In genomic region chr6:150167479-150167873, GRCh38 we compare ENCODE assay signal across 27 cellular contexts. TPM values are rescaled to one million over a fixed set of nuclear protein-coding genes. Genes with fewer than 3 reads are reported as not detected.
DNase-seq lines count a peak whose midpoint lies in the region; ATAC-seq, FAIRE-seq and TF ChIP-seq lines count a peak whose summit lies in the region.
"Had no signal": no experiment of that assay in that cellular context is flagged by ENCODE, and none has a peak within 500 bp of the region (broad histone marks: within the 10 kb centered on the region; RNA-seq: fewer than 3 reads in every experiment).

No MANE protein-coding gene starts in this region.

- CTCF ChIA-PET in HepG2 (lab: Yijun Ruan, JAX; ENCODE audit: low intra/inter-chr PET ratio, low total read pairs) (no interaction called here), PC-3 (lab: Charles Lee) (no interaction called here)

- no peaks in the 10 kb centered on the region for H3K9me2 ChIP-seq in PC-3 (replicated peaks; ENCODE audit: low read length)

- H3K4me3 ChIP-seq in HepG2 (replicated peaks in 1 of 3; ENCODE audit: insufficient read depth in 1 of 3, low read depth in 2 of 3, low read length in 3 of 3) (no peak overlapping the region), right lobe of liver (no peak overlapping the region), PC-3 (ENCODE audit: low read length) (no peak overlapping the region), small intestine (ENCODE audit: low read depth in 1 of 2, low read length in 2 of 2) (no peak overlapping the region)
- H3K4me3 ChIP-seq: ascending aorta, pancreas, PC-9, SK-N-MC had no signal

- no peaks in the 10 kb centered on the region for H3K4me1 ChIP-seq in HepG2 (ENCODE audit: insufficient read depth, low read length)
- no peaks in the 10 kb centered on the region for H3K4me1 ChIP-seq in right lobe of liver
- peaks cover 8% of the 10 kb centered on the region; the same call in 1 of the 2 replicates for H3K4me1 ChIP-seq in PC-3 (ENCODE audit: insufficient read depth, low read length)
- H3K4me1 ChIP-seq in small intestine (ENCODE audit: control insufficient read depth in 2 of 2, insufficient read depth in 1 of 2, low read depth in 1 of 2, low read length in 1 of 2), result no peaks in the 10 kb centered on the region
- H3K4me1 ChIP-seq: ascending aorta, pancreas had no signal

- H3K27me3 ChIP-seq in HepG2 (ENCODE audit: control insufficient read depth in 1 of 2, insufficient read depth in 2 of 2, low read length in 2 of 2) (peaks cover 0 to 3% of the 10 kb centered on the region in 2 experiments; a peak in 2 of 5 replicates), right lobe of liver (no peaks in the 10 kb centered on the region), PC-3 (ENCODE audit: low read length) (no peaks in the 10 kb centered on the region), small intestine (ENCODE audit: control insufficient read depth in 2 of 2, insufficient read depth in 2 of 2, low read length in 2 of 2) (no peaks in the 10 kb centered on the region)
- H3K27me3 ChIP-seq: ascending aorta, pancreas had no signal

- H2AFZ ChIP-seq in HepG2 (ENCODE audit: low read length) (no peak overlapping the region), PC-3 (ENCODE audit: low read length) (no peak overlapping the region)
- H2AFZ ChIP-seq: PC-9 had no signal

- no peak overlapping the region for H3K9ac ChIP-seq in HepG2 (ENCODE audit: insufficient read depth, low read depth, low read length)
- H3K9ac ChIP-seq in PC-3 (ENCODE audit: low read length), result no peak overlapping the region

- TF ChIP-seq POLR2A in HepG2 (IDR thresholded peaks at IDR 0.05; ENCODE audit: insufficient read depth in 1 of 2, low read depth in 2 of 2, low read length in 2 of 2), result no peak
- TF ChIP-seq POLR2A in right lobe of liver (IDR thresholded peaks at IDR 0.05), result no peak

- TF ChIP-seq EP300 in HepG2 (IDR thresholded peaks at IDR 0.05; ENCODE audit: low read depth in 2 of 2, low read length in 2 of 2) (no peak), HepG2 (CRISPR knock-in tag; IDR thresholded peaks at IDR 0.05; ENCODE audit: borderline replicate concordance) (no peak)

- H3F3A ChIP-seq in PC-3 (ENCODE audit: low read length, unreplicated experiment), result no peaks in the 10 kb centered on the region

- H3K9me3 ChIP-seq in HepG2 (ENCODE audit: low read length), result no peaks in the 10 kb centered on the region
- H3K9me3 ChIP-seq in right lobe of liver, result no peaks in the 10 kb centered on the region
- H3K9me3 ChIP-seq in PC-3 (ENCODE audit: low read length), result no peaks in the 10 kb centered on the region
- no peaks in the 10 kb centered on the region for H3K9me3 ChIP-seq in small intestine (ENCODE audit: control insufficient read depth, low read depth)
- H3K9me3 ChIP-seq: ascending aorta, pancreas had no signal

- BruUV-seq in HepG2 (replicated peaks; lab: Mats Ljungman, UMichigan) (no TSS peak), PC-3 (replicated peaks; lab: Mats Ljungman, UMichigan) (no TSS peak)

- in situ Hi-C loops in HepG2 (cut with HindIII; ENCODE audit: extremely low pct_ligation_motif_present, low pct_unique_long_range_greater_than_20kb), result no loop called here

- H4K20me1 ChIP-seq in HepG2 (ENCODE audit: insufficient read depth, low read length) (no peaks in the 10 kb centered on the region), PC-3 (ENCODE audit: low read length) (no peaks in the 10 kb centered on the region)

- peak; percentile 51 for ATAC-seq in HepG2
- no peak for ATAC-seq in right lobe of liver
- peak; percentile 90 to 91 for ATAC-seq in left cardiac atrium
- ATAC-seq in GM21515 (IDR thresholded peaks at IDR 0.05; ENCODE audit: unreplicated experiment), result no peak
- no peak for ATAC-seq in PC-3
- ATAC-seq: activated CD8-positive, alpha-beta T cell treated with anti-CD3 and anti-CD28 coated beads, Interleukin-2, amount 10 ng/mL, durations not matched to agents 7 days and 5 days; activated T-cell treated with anti-CD3 and anti-CD28 coated beads, Interleukin-2, amount 50 U/mL, for 72 hours; effector memory CD8-positive, alpha-beta T cell; HCT116; naive thymus-derived CD4-positive, alpha-beta T cell had no signal

- no peak for DNase-seq in HepG2 (ENCODE audit: low spot score)
- no peak for DNase-seq in right lobe of liver
- DNase-seq in RPMI8226, result peak; percentile 5
- DNase-seq in left cardiac atrium, result no peak
- DNase-seq in LoVo (ENCODE audit: low spot score), result no peak
- DNase-seq in PC-3, result no peak
- no peak for DNase-seq in small intestine
- DNase-seq: activated CD8-positive, alpha-beta T cell treated with anti-CD3 and anti-CD28 coated beads, Interleukin-2, amount 10 ng/mL, durations not matched to agents 7 days and 5 days; activated naive CD4-positive, alpha-beta T cell treated with anti-CD3 and anti-CD28 coated beads, Interleukin-2, amount 50 U/mL, for 16 hours; activated T-cell treated with anti-CD3 and anti-CD28 coated beads, Interleukin-2, amount 50 U/mL, for 72 hours; effector memory CD8-positive, alpha-beta T cell; IMR-90; mesenchymal stem cell; naive thymus-derived CD4-positive, alpha-beta T cell; NCI-H1048; NCI-H2081; NCI-H524 treated with DMSO at 0.1 percent for 48 hours; pancreas; PC-9; stimulated activated CD4-positive, alpha-beta T cell treated with anti-CD3 and anti-CD28 coated beads, Interleukin-4, amount 100 ng/mL, for 1 hour had no signal

- H3K36me3 ChIP-seq in HepG2 (replicated peaks in 1 of 2; ENCODE audit: control insufficient read depth in 1 of 2, insufficient read depth in 2 of 2, low read length in 2 of 2) (no peaks in the 10 kb centered on the region), right lobe of liver (no peaks in the 10 kb centered on the region), PC-3 (ENCODE audit: low read depth, low read length) (no peaks in the 10 kb centered on the region), small intestine (ENCODE audit: control insufficient read depth in 2 of 2, insufficient read depth in 2 of 2, low read length in 2 of 2) (no peaks in the 10 kb centered on the region)
- H3K36me3 ChIP-seq: ascending aorta, pancreas had no signal

- 44% methylated on average over 6 of the region's 6 CpGs for WGBS in HepG2 (ENCODE audit: low lambda C conversion rate)
- 79% methylated on average over 6 of the region's 6 CpGs for WGBS in right lobe of liver (ENCODE audit: insufficient coverage, low coverage, low lambda C conversion rate, missing lambda C conversion rate)
- 79 to 83% (median 83%) methylated on average over 6 of the region's 6 CpGs for WGBS in small intestine, 3 donors

- no peak for TF ChIP-seq CTCF in HepG2 (CRISPR knock-in tag; IDR thresholded peaks at IDR 0.05)
- no peak for TF ChIP-seq CTCF in right lobe of liver (IDR thresholded peaks at IDR 0.05)
- no peak for TF ChIP-seq CTCF in PC-3 (conservative IDR thresholded peaks at IDR 0.05; ENCODE audit: low read depth, low read length)

- POLR2A ChIA-PET in HepG2 (lab: Yijun Ruan, JAX), result no interaction called here
- POLR2A ChIA-PET in PC-3 (lab: Charles Lee; ENCODE audit: unreplicated experiment), result no interaction called here

- H3K4me2 ChIP-seq in HepG2 (ENCODE audit: low read depth, low read length), result no peak overlapping the region
- no peak overlapping the region for H3K4me2 ChIP-seq in PC-3 (ENCODE audit: low read length)
- H3K4me2 ChIP-seq: PC-9 had no signal

- H3K79me2 ChIP-seq in HepG2 (ENCODE audit: insufficient read depth, low read length) (no peaks in the 10 kb centered on the region), PC-3 (ENCODE audit: low read length) (no peaks in the 10 kb centered on the region)

- no peak for FAIRE-seq in HepG2 (lab: Jason Lieb, UNC)
- FAIRE-seq in small intestine (lab: Jason Lieb, UNC), result no peak
- FAIRE-seq: keratinocyte, pancreas had no signal

- H3K27ac ChIP-seq in HepG2 (ENCODE audit: extremely low read length, insufficient read depth, low read length) (no peak overlapping the region), right lobe of liver (no peak overlapping the region), PC-3 (ENCODE audit: low read length) (no peak overlapping the region), small intestine (ENCODE audit: low read depth in 1 of 2, low read length in 1 of 2) (no peak overlapping the region)
- H3K27ac ChIP-seq: ascending aorta, pancreas, PC-9, SK-N-MC had no signal

- intact Hi-C loops in HepG2 (cut with micrococcal nuclease; ENCODE audit: unreplicated experiment) (no loop called here), right lobe of liver (cut with DNase I) (no loop called here), left cardiac atrium (cut with DNase I) (no loop called here), PC-3 (cut with micrococcal nuclease) (no loop called here)

- TF ChIP-seq RAD21 in HepG2 (CRISPR knock-in tag; IDR thresholded peaks at IDR 0.05), result no peak

RNA-seq across cellular contexts. Expression of gene PPP1R14C, which starts 24.6 kb away (rescaled TPM):
- total RNA-seq in HepG2 (2016; rRNA removed; fragmentation: Illumina TruSeq; extraction: Trizol) (not detected in 2 replicates), right lobe of liver (not detected), left cardiac atrium (100 to 1,000 TPM in 1 of 2 donors, 10 to 100 TPM in 1; 94.9 to 114 TPM), PC-3 (2014; rRNA removed) (1.1 and 3.0 TPM in 2 replicates)
- not detected in 2 replicates for total RNA-seq in HepG2 (2016; cell fraction: cytosol; rRNA removed; fragmentation: Illumina TruSeq; extraction: Trizol; ENCODE audit: low read depth)
- total RNA-seq in HepG2 (2016; cell fraction: insoluble cytoplasmic fraction; rRNA removed; fragmentation: Illumina TruSeq; extraction: Trizol), result not detected in 2 replicates
- not detected in 2 replicates for total RNA-seq in HepG2 (2016; cell fraction: membrane; rRNA removed; fragmentation: Illumina TruSeq; extraction: Trizol)
- not detected in 2 replicates for total RNA-seq in HepG2 (2016; cell fraction: nucleus; rRNA removed; fragmentation: Illumina TruSeq; extraction: Trizol)
- polyA plus RNA-seq in HepG2 (2011; rRNA removed) (not detected in 2 replicates), small intestine (10 to 100 TPM; 10.7 to 14.3 (median 12.2) TPM)
- polyA plus RNA-seq in HepG2 (2011; cell fraction: cytosol; rRNA removed), result not detected in 2 replicates
- not detected in 2 replicates for polyA plus RNA-seq in HepG2 (2011; cell fraction: nucleus; rRNA removed)
- polyA plus RNA-seq in HepG2 (2012), result not detected in 2 replicates
- polyA plus RNA-seq in HepG2 (2016; cell fraction: cytosol; fragmentation: Illumina TruSeq; extraction: Trizol; ENCODE audit: low read depth), result not detected in 2 replicates
- polyA plus RNA-seq in HepG2 (2016; cell fraction: insoluble cytoplasmic fraction; fragmentation: Illumina TruSeq; extraction: Trizol; ENCODE audit: low read depth), result not detected in 2 replicates
- polyA plus RNA-seq in HepG2 (2016; cell fraction: membrane; fragmentation: Illumina TruSeq; extraction: Trizol; ENCODE audit: low read depth), result not detected in 2 replicates
- not detected in 2 replicates for polyA plus RNA-seq in HepG2 (2016; cell fraction: nucleus; fragmentation: Illumina TruSeq; extraction: Trizol; ENCODE audit: insufficient read depth, low read depth)
- not detected in 2 replicates for polyA minus RNA-seq in HepG2 (2011; rRNA and poly(A)+ RNA removed; ENCODE audit: low replicate concordance)
- polyA minus RNA-seq in HepG2 (2011; cell fraction: cytosol; rRNA and poly(A)+ RNA removed), result not detected in 2 replicates
- polyA minus RNA-seq in HepG2 (2011; cell fraction: nucleus; rRNA and poly(A)+ RNA removed), result not detected in 2 replicates
- total RNA-seq: activated CD8-positive, alpha-beta T cell treated with anti-CD3 and anti-CD28 coated beads, Interleukin-2, amount 10 ng/mL, durations not matched to agents 7 days and 5 days; ascending aorta; IMR-90; naive thymus-derived CD4-positive, alpha-beta T cell had no signal
- polyA plus RNA-seq: CD14-positive monocyte; fibroblast of lung; IMR-90; naive thymus-derived CD4-positive, alpha-beta T cell had no signal

Comparison
In these comparisons a context has a peak if more than half of its experiments do, and no peak if none do; other contexts are left out.
1. ATAC-seq: peak in HepG2 (single experiment) and left cardiac atrium (2 of 2); none in right lobe of liver (0 of 4), GM21515 (single experiment) and PC-3 (single experiment).
2. RNA of gene PPP1R14C, which starts 24.6 kb away (total RNA-seq): 94.9 to 114 TPM in left cardiac atrium; 1.1 to 3.0 TPM in PC-3, not detected in right lobe of liver and not detected in HepG2; every median in the first group is over 10 times any median in the second.